13 cellular contexts compared by ENCODE assay signal in genomic region chr12:53042607-53043454, GRCh38. TPM values are rescaled to one million over a fixed set of nuclear protein-coding genes. Genes with fewer than 3 reads are reported as not detected.
DNase-seq lines count a peak whose midpoint lies in the region; TF ChIP-seq lines count a peak whose summit lies in the region.
"Had no signal": no experiment of that assay in that cellular context is flagged by ENCODE, and none has a peak within 500 bp of the region (broad histone marks: within the 10 kb centered on the region; RNA-seq: fewer than 3 reads in every experiment).

No MANE protein-coding gene starts in this region.

- H3K36me3 ChIP-seq in smooth muscle cell (ENCODE audit: low read depth) = peaks cover 13% of the 10 kb centered on the region
- H3K36me3 ChIP-seq in transverse colon = peaks cover 0 to 21% (median 11%) of the 10 kb centered on the region in 4 donors

- H3K4me1 Mint-ChIP-seq in HFFc6 (ENCODE audit: low read depth) = peaks cover 48% of the 10 kb centered on the region
- H3K4me1 Mint-ChIP-seq in chondrocyte (ENCODE audit: low read depth) = peaks cover 41% of the 10 kb centered on the region

- intact Hi-C loops in transverse colon (cut with DNase I; ENCODE audit: low total_unique reads) = no loop called here

- peak; percentile 59 for DNase-seq in activated CD8-positive, alpha-beta memory T cell treated with anti-CD3 and anti-CD28 coated beads for 24 hours
- DNase-seq in activated CD8-positive, alpha-beta memory T cell treated with anti-CD3 and anti-CD28 coated beads, Interleukin-2, amount 50 U/mL, for 4 hours = no peak
- DNase-seq in HFFc6 (no peak), chondrocyte (ENCODE audit: low spot score) (no peak), smooth muscle cell (lab: John Stamatoyannopoulos, UW; ENCODE audit: unreplicated experiment) (no peak), NOMO-1 treated with DMSO at 0.1 percent for 48 hours (lab: John Stamatoyannopoulos, UW; ENCODE audit: unreplicated experiment) (no peak), iPS-NIHi11 (ENCODE audit: low spot score) (no peak), transverse colon (no peak)
- DNase-seq: brain microvascular endothelial cell; NCI-H1417 treated with DMSO at 0.1 percent for 48 hours; NK-92 treated with Interleukin-12 subunit alpha and Interleukin-12 subunit beta, amount 100 ng/mL, for 24 hours had no signal

- peak overlapping the region; percentile 4 for H3K27ac ChIP-seq in smooth muscle cell (ENCODE audit: low read depth)
- H3K27ac ChIP-seq in transverse colon = peak overlapping the region in 1 of 4 donors; percentile 6
- H3K27ac ChIP-seq: brain microvascular endothelial cell, upper lobe of right lung had no signal

- H3K4me1 ChIP-seq in smooth muscle cell (ENCODE audit: low read depth) (peaks cover 10% of the 10 kb centered on the region), transverse colon (peaks cover 17 to 45% (median 35%) of the 10 kb centered on the region in 4 donors)

- 81% methylated on average over 7 of the region's 7 CpGs for WGBS in smooth muscle cell (ENCODE audit: low lambda C conversion rate)
- 73 to 80% methylated on average over 4 to 7 of the region's 7 CpGs for WGBS in transverse colon (ENCODE audit: low coverage in 1 of 2), 2 donors

- H3K36me3 Mint-ChIP-seq in HFFc6 (ENCODE audit: low read depth) (peaks cover 32% of the 10 kb centered on the region), chondrocyte (ENCODE audit: low read depth) (peaks cover 19% of the 10 kb centered on the region)

- H3K79me2 ChIP-seq in smooth muscle cell (ENCODE audit: low read depth) = no peaks in the 10 kb centered on the region

- no peaks in the 10 kb centered on the region for H3K9me3 Mint-ChIP-seq in HFFc6
- H3K9me3 Mint-ChIP-seq in chondrocyte (ENCODE audit: low read depth) = no peaks in the 10 kb centered on the region

- no peak overlapping the region for H3K4me3 ChIP-seq in smooth muscle cell
- no peak overlapping the region for H3K4me3 ChIP-seq in transverse colon
- H3K4me3 ChIP-seq: upper lobe of right lung had no signal

- H3K4me2 ChIP-seq in smooth muscle cell = no peak overlapping the region

- TF ChIP-seq CTCF in HFFc6 (IDR thresholded peaks at IDR 0.05) = no peak
- no peak for TF ChIP-seq CTCF in chondrocyte (IDR thresholded peaks at IDR 0.05)
- TF ChIP-seq CTCF in smooth muscle cell (IDR thresholded peaks at IDR 0.05; ENCODE audit: borderline replicate concordance, insufficient read depth, poor library complexity, severe bottlenecking) = no peak
- TF ChIP-seq CTCF in transverse colon (IDR thresholded peaks at IDR 0.05) = no peak

- no peak overlapping the region for H2AFZ ChIP-seq in smooth muscle cell (ENCODE audit: low read depth)

- H3K9ac ChIP-seq in smooth muscle cell (ENCODE audit: low read depth) = no peak overlapping the region

- TF ChIP-seq POLR2A in transverse colon (IDR thresholded peaks at IDR 0.05) = no peak

- peaks cover 11% of the 10 kb centered on the region for H4K20me1 ChIP-seq in smooth muscle cell (ENCODE audit: low read depth)

- H3K9me3 ChIP-seq in smooth muscle cell (replicated peaks; ENCODE audit: low read depth) (no peaks in the 10 kb centered on the region), transverse colon (no peaks in the 10 kb centered on the region)
- H3K9me3 ChIP-seq: upper lobe of right lung had no signal

- H3F3A ChIP-seq in smooth muscle cell (ENCODE audit: low read depth) = peaks cover 29% of the 10 kb centered on the region

- in situ Hi-C loops in transverse colon (cut with MboI; ENCODE audit: low pct_ligation_motif_present in 1 of 4, low pct_unique_long_range_greater_than_20kb in 1 of 4, low sequenced_read_pairs in 3 of 4) = no loop called here

- H3K27ac Mint-ChIP-seq in HFFc6 = peak overlapping the region; percentile 31
- H3K27ac Mint-ChIP-seq in chondrocyte (ENCODE audit: unreplicated experiment) = peak overlapping the region; percentile 32

- H3K27me3 Mint-ChIP-seq in HFFc6 (ENCODE audit: insufficient read depth) (peaks cover 10% of the 10 kb centered on the region), chondrocyte (ENCODE audit: low read depth) (no peaks in the 10 kb centered on the region)

- H3K4me3 Mint-ChIP-seq in HFFc6 = no peak overlapping the region
- H3K4me3 Mint-ChIP-seq in chondrocyte (ENCODE audit: unreplicated experiment) = no peak overlapping the region

- no peak for TF ChIP-seq EP300 in transverse colon (IDR thresholded peaks at IDR 0.05; ENCODE audit: low read depth)

- H3K27me3 ChIP-seq in smooth muscle cell (ENCODE audit: low read depth) (no peaks in the 10 kb centered on the region), transverse colon (no peaks in the 10 kb centered on the region)
- H3K27me3 ChIP-seq: brain microvascular endothelial cell, upper lobe of right lung had no signal

RNA-seq across cellular contexts. Expression of gene TNS2, which starts 7.0 kb away (rescaled TPM):
- 10 to 100 TPM; 44.3 to 69.2 (median 58.9) TPM for total RNA-seq in HFFc6 (2021; fragmentation: NEBNext Ultra II Directional; extraction: Animal tissue kit (Norgen Biotek cat#: 25700))
- total RNA-seq in chondrocyte (104 to 107 TPM (median 105 TPM) in 3 replicates), smooth muscle cell (9.3 and 11.4 TPM in 2 replicates), transverse colon (100 to 1,000 TPM in 2 of 4 donors, 10 to 100 TPM in 2; 48.2 to 397 (median 169) TPM)
- polyA plus RNA-seq in smooth muscle cell = 17.4 TPM in 2 replicates

RNA-seq across cellular contexts. Expression of gene SPRYD3, which starts 36.4 kb away (rescaled TPM):
- 10 to 100 TPM; 50.5 to 59.4 (median 54.9) TPM for total RNA-seq in HFFc6 (2021; fragmentation: NEBNext Ultra II Directional; extraction: Animal tissue kit (Norgen Biotek cat#: 25700))
- total RNA-seq in chondrocyte (37.1 to 40.2 TPM (median 38.5 TPM) in 3 replicates), smooth muscle cell (20.2 and 23.0 TPM in 2 replicates), transverse colon (10 to 100 TPM; 10.1 to 27.0 (median 21.9) TPM)
- polyA plus RNA-seq in smooth muscle cell = 43.5 and 57.1 TPM in 2 replicates

RNA-seq across cellular contexts. Expression of gene EIF4B, which starts 36.6 kb away (rescaled TPM):
- 100 to 1,000 TPM; 376 to 437 (median 392) TPM for total RNA-seq in HFFc6 (2021; fragmentation: NEBNext Ultra II Directional; extraction: Animal tissue kit (Norgen Biotek cat#: 25700))
- 270 to 336 TPM (median 323 TPM) in 3 replicates for total RNA-seq in chondrocyte
- 241 and 299 TPM in 2 replicates for total RNA-seq in smooth muscle cell
- polyA plus RNA-seq in smooth muscle cell = 39.9 and 47.7 TPM in 2 replicates
- total RNA-seq in transverse colon = 100 to 1,000 TPM; 175 to 383 (median 261) TPM

RNA-seq across cellular contexts. Expression of gene IGFBP6, which starts 54.6 kb away (rescaled TPM):
- 100 to 1,000 TPM; 317 to 444 (median 430) TPM for total RNA-seq in HFFc6 (2021; fragmentation: NEBNext Ultra II Directional; extraction: Animal tissue kit (Norgen Biotek cat#: 25700))
- 7.0 to 10.0 TPM (median 8.9 TPM) in 3 replicates for total RNA-seq in chondrocyte
- 22.6 and 22.7 TPM in 2 replicates for total RNA-seq in smooth muscle cell
- polyA plus RNA-seq in smooth muscle cell = 94.4 and 102 TPM in 2 replicates
- 100 to 1,000 TPM in 1 of 4 donors, 10 to 100 TPM in 3; 38.5 to 106 (median 94.5) TPM for total RNA-seq in transverse colon
- total RNA-seq: T-helper 1 cell treated with Interleukin-12 subunit alpha and Interleukin-12 subunit beta and Interleukin-4 antibody, amounts not matched to agents 30 ng/mL and 1 ng/mL, for 36 hours had no signal
